ENCODE assay signal across 11 cellular contexts in genomic region chr1:224726783-224727182, GRCh38.
DNase-seq lines count a peak whose midpoint lies in the region; ATAC-seq, FAIRE-seq and TF ChIP-seq lines count a peak whose summit lies in the region.
"Had no signal": no experiment of that assay in that cellular context is flagged by ENCODE, and none has a peak within 500 bp of the region (broad histone marks: within the 10 kb centered on the region; RNA-seq: fewer than 3 reads in every experiment).

No MANE protein-coding gene starts in this region.

- no peak overlapping the region for H4K8ac ChIP-seq in mesenchymal stem cell (ENCODE audit: low read length)

- in situ Hi-C loops in ACHN (cut with HindIII; ENCODE audit: low pct_ligation_motif_present, low pct_unique_long_range_greater_than_20kb, low sequenced_read_pairs): no loop called here

- peak overlapping the region; percentile 69 to 87 for H2BK12ac ChIP-seq in mesenchymal stem cell (ENCODE audit: low read length in 2 of 2)

- no peak for TF ChIP-seq CTCF in kidney (IDR thresholded peaks at IDR 0.05; ENCODE audit: borderline replicate concordance, extremely low read depth, insufficient read depth)

- no peak overlapping the region for H3K23ac ChIP-seq in mesenchymal stem cell (ENCODE audit: low read length in 2 of 2)

- no peak overlapping the region for H3K4me2 ChIP-seq in mesenchymal stem cell (ENCODE audit: low read length, poor library complexity, severe bottlenecking)

- H3K27ac ChIP-seq in mesenchymal stem cell (ENCODE audit: low read length, poor library complexity, severe bottlenecking) (peak overlapping the region; percentile 9), kidney (ENCODE audit: low read depth in 2 of 2, low read length in 2 of 2) (no peak overlapping the region)
- H3K27ac ChIP-seq: body of pancreas had no signal

- 57% methylated on average over 4 of the region's 6 CpGs for WGBS in mesenchymal stem cell

- no peak overlapping the region for H2BK5ac ChIP-seq in mesenchymal stem cell (ENCODE audit: low read depth, low read length, poor library complexity, severe bottlenecking)

- H2AK5ac ChIP-seq in mesenchymal stem cell (ENCODE audit: low read length, severe bottlenecking): no peak overlapping the region

- H3K9me3 ChIP-seq in mesenchymal stem cell (ENCODE audit: control insufficient read depth, low read length) (no peaks in the 10 kb centered on the region), kidney (ENCODE audit: control insufficient read depth in 1 of 2, low read length in 2 of 2) (no peaks in the 10 kb centered on the region)
- H3K9me3 ChIP-seq: body of pancreas had no signal

- H4K91ac ChIP-seq in mesenchymal stem cell (ENCODE audit: low read length): peak overlapping the region; percentile 44

- intact Hi-C loops in kidney (cut with DNase I): no loop called here

- peaks cover 24% of the 10 kb centered on the region for H3K79me1 ChIP-seq in mesenchymal stem cell (replicated peaks; ENCODE audit: low read length, poor library complexity, severe bottlenecking)

- ATAC-seq in HG03378 (IDR thresholded peaks at IDR 0.05; ENCODE audit: unreplicated experiment): no peak
- ATAC-seq: body of pancreas had no signal

- no peak overlapping the region for H2BK15ac ChIP-seq in mesenchymal stem cell (ENCODE audit: low read depth, poor library complexity, severe bottlenecking)

- H3K4me1 ChIP-seq in mesenchymal stem cell (ENCODE audit: control insufficient read depth, insufficient read depth, low read depth, low read length) (peaks cover 12% of the 10 kb centered on the region), kidney (ENCODE audit: control insufficient read depth in 1 of 2, insufficient read depth in 1 of 2, low read depth in 1 of 2, low read length in 2 of 2) (no peaks in the 10 kb centered on the region)
- H3K4me1 ChIP-seq: body of pancreas had no signal

- H3K4ac ChIP-seq in mesenchymal stem cell (ENCODE audit: low read depth in 1 of 2, low read length in 2 of 2): peak overlapping the region in 1 of 2 experiments; percentile 3

- H3K36me3 ChIP-seq in mesenchymal stem cell (ENCODE audit: control insufficient read depth in 1 of 2, insufficient read depth in 2 of 2, low read depth in 1 of 2, low read length in 2 of 2) (peaks cover 0 to 59% of the 10 kb centered on the region in 2 experiments), kidney (ENCODE audit: control insufficient read depth in 1 of 2, insufficient read depth in 2 of 2, low read length in 2 of 2) (no peaks in the 10 kb centered on the region)

- no peak for FAIRE-seq in kidney (lab: Jason Lieb, UNC)

- H3K18ac ChIP-seq in mesenchymal stem cell (ENCODE audit: low read depth in 1 of 2, low read length in 2 of 2): peak overlapping the region; percentile 29 to 80

- DNase-seq in ACHN (peak; percentile 69), HT1080 (ENCODE audit: low read depth) (peak; percentile 96), astrocyte of the hippocampus (ENCODE audit: low read depth, low spot score) (peak; percentile 95), mesenchymal stem cell (peak; percentile 92), NCI-H1436 treated with DMSO at 0.1 percent for 48 hours (lab: John Stamatoyannopoulos, UW) (no peak), D341Med (ENCODE audit: low spot score) (no peak), kidney (no peak)
- DNase-seq: COR-L47, KG1 had no signal

- H2BK120ac ChIP-seq in mesenchymal stem cell (ENCODE audit: low read depth, low read length): peak overlapping the region; percentile 80

- H3K14ac ChIP-seq in mesenchymal stem cell (ENCODE audit: low read length in 2 of 2): peak overlapping the region in 1 of 2 experiments; percentile 12

- H3K9ac ChIP-seq in mesenchymal stem cell (ENCODE audit: low read length) (peak overlapping the region; percentile 81), kidney (ENCODE audit: low read length in 2 of 2) (no peak overlapping the region)

- H3K27me3 ChIP-seq in mesenchymal stem cell (ENCODE audit: control insufficient read depth in 1 of 2, insufficient read depth in 1 of 2, low read length in 2 of 2): no peaks in the 10 kb centered on the region
- H3K27me3 ChIP-seq: body of pancreas had no signal

- peak overlapping the region in 1 of 2 experiments; percentile 55 for H3K4me3 ChIP-seq in mesenchymal stem cell (ENCODE audit: insufficient read depth in 1 of 2, low read depth in 1 of 2, low read length in 2 of 2)
- no peak overlapping the region for H3K4me3 ChIP-seq in kidney (ENCODE audit: low read length in 2 of 2)
- H3K4me3 ChIP-seq: body of pancreas had no signal

- no peak overlapping the region for H2AFZ ChIP-seq in mesenchymal stem cell (ENCODE audit: low read depth, low read length)

Comparison
In these comparisons a context has a peak if more than half of its experiments do, and no peak if none do; other contexts are left out.
1. DNase-seq: peak in ACHN (single experiment), HT1080 (single experiment), astrocyte of the hippocampus (single experiment) and mesenchymal stem cell (single experiment); none in NCI-H1436 treated with DMSO at 0.1 percent for 48 hours (single experiment), D341Med (single experiment) and kidney (single experiment).